ENCODE assay signal across 8 cellular contexts in the genomic region with DNA sequence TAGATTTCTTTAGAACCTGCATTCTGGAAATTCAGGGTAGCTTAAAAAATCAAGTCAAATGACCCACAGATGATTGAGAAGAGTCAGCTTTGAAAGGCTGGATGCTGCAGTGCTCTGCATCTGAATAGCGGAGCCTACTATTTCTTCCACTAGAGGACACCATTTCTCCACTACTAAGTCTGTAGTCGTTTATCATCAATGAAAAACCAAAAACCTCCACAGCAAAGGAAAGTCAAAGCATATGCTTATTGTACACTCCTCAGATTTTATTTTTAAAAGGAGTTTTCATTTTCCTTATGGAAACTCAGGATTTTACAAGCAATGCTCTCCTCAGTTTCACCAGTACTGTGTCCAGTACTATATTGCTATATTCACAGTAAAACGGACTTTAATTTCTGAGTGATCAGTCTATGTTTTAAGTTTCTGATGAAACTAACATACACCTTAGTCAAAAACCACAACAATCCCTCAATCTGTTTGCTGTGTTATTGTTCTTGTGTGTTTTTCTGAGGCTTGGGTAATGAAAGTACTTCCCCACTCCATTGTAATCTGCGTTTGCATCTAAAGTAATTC. TPM values are rescaled to one million over a fixed set of nuclear protein-coding genes. Genes with fewer than 3 reads are reported as not detected.
A peak's percentile ranks its signal among the peaks of the same experiment; 100 is the strongest.
DNase-seq lines count a peak whose midpoint lies in the region; ATAC-seq, FAIRE-seq and TF ChIP-seq lines count a peak whose summit lies in the region.

No MANE protein-coding gene starts in this region.

- H3K27ac ChIP-seq in foreskin keratinocyte, result no peak overlapping the region
- no peak overlapping the region for H3K27ac ChIP-seq in parathyroid adenoma

- DNase-seq in AG20443 (ENCODE audit: low spot score), result peak; percentile 65
- peak; percentile 30 for DNase-seq in GM18507 (ENCODE audit: extremely low spot score, insufficient read length, low read depth)
- DNase-seq in NAMALWA (ENCODE audit: low spot score), result peak; percentile 80
- DNase-seq in SKM-1 treated with dmso at 0.1 percent for 144 hours (lab: John Stamatoyannopoulos, UW; ENCODE audit: unreplicated experiment), result peak; percentile 68
- DNase-seq in foreskin keratinocyte, result peak in 1 of 2 donors; percentile 16
- no peak for DNase-seq in islet precursor cell

- H3K4me1 ChIP-seq in foreskin keratinocyte (no peaks in the 10 kb centered on the region), parathyroid adenoma (no peaks in the 10 kb centered on the region)

- H2AFZ ChIP-seq in parathyroid adenoma, result no peak overlapping the region

- no peak overlapping the region for H3K9ac ChIP-seq in parathyroid adenoma

- H3K27me3 ChIP-seq in foreskin keratinocyte (peaks cover 3% of the 10 kb centered on the region), parathyroid adenoma (ENCODE audit: control insufficient read depth, insufficient read depth, low read length) (no peaks in the 10 kb centered on the region)

- no peaks in the 10 kb centered on the region for H3K36me3 ChIP-seq in parathyroid adenoma (ENCODE audit: control insufficient read depth, insufficient read depth, low read length)

- no peak overlapping the region for H3K4me3 ChIP-seq in parathyroid adenoma (ENCODE audit: low read depth, low read length)

- FAIRE-seq in GM18507 (lab: Jason Lieb, UNC), result no peak

- H3K79me2 ChIP-seq in parathyroid adenoma, result no peaks in the 10 kb centered on the region

- peak; percentile 51 for ATAC-seq in HG02763 (IDR thresholded peaks at IDR 0.05; ENCODE audit: unreplicated experiment)
- peak; percentile 40 for ATAC-seq in foreskin keratinocyte

- no peaks in the 10 kb centered on the region for H3K9me3 ChIP-seq in parathyroid adenoma (ENCODE audit: control insufficient read depth, low read length)

- peak; percentile 83 for TF ChIP-seq CTCF in foreskin keratinocyte (conservative IDR thresholded peaks at IDR 0.05)
- peak; percentile 86 for TF ChIP-seq CTCF in parathyroid adenoma (IDR thresholded peaks at IDR 0.05)

- H3K4me2 ChIP-seq in parathyroid adenoma (ENCODE audit: low read length), result no peak overlapping the region

RNA-seq across cellular contexts. Expression of gene ENPP5, which starts 50.5 kb away (rescaled TPM):
- total RNA-seq in foreskin keratinocyte, result 0.74 and 1.4 TPM in 2 replicates
- polyA plus RNA-seq in foreskin keratinocyte, result 0.41 and 0.43 TPM in 2 replicates
